ENCODE assay signal across 24 cellular contexts in the genomic region with DNA sequence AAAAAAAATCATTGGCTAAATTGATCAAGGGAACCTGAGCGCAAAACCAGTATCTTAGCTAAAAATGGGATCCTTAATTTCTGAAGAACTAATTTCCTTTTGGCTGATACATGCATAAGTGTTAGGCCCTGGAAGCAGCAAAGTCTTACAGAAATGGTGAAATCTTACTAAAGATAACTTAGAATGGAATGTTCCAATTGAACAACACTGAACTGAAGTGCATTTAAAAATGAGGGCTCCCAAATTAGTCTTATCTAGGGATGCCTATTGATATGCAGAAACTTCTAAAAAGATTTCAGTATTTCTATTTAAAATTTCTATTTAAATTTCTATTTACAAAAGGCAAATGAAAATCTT.
"Had no signal": no experiment of that assay in that cellular context is flagged by ENCODE, and none has a peak within 500 bp of the region (broad histone marks: within the 10 kb centered on the region; RNA-seq: fewer than 3 reads in every experiment).

No MANE protein-coding gene starts in this region.

- H3K9me3 ChIP-seq: esophagus muscularis mucosa, ovary, right lobe of liver, thoracic aorta, vagina had no signal

- H3K4me1 ChIP-seq: esophagus muscularis mucosa, left lung, lower lobe of right lung, psoas muscle, right lobe of liver, stomach, vagina had no signal

- ATAC-seq: left lung; lower lobe of right lung; natural killer cell; right lobe of liver; stimulated activated effector memory CD8-positive, alpha-beta T cell treated with anti-CD3 and anti-CD28 coated beads, Interleukin-12 subunit alpha, Interleukin-12 subunit beta, amount 100 ng/mL, for 72 hours had no signal

- DNase-seq: dermis blood vessel endothelial cell; effector memory CD4-positive, alpha-beta T cell; head of caudate nucleus; kidney; left lung; lower lobe of right lung; natural killer cell; occipital lobe; ovary; posterior cingulate gyrus; psoas muscle; right lobe of liver; stimulated activated CD4-positive, alpha-beta T cell treated with anti-CD3 and anti-CD28 coated beads, Interleukin-2, amount 100 ng/mL, for 24 hours; stimulated activated CD4-positive, alpha-beta T cell treated with anti-CD3 and anti-CD28 coated beads, Interleukin-4, amount 100 ng/mL, for 24 hours; stimulated activated naive CD4-positive, alpha-beta T cell treated with Interleukin-2 at 50 U/mL for 16 hours; stomach; substantia nigra; trophoblast cell had no signal

- H3K36me3 ChIP-seq: esophagus muscularis mucosa, left lung, lower lobe of right lung, ovary, right lobe of liver, stomach, thoracic aorta, vagina had no signal

- H3K27me3 ChIP-seq: esophagus muscularis mucosa, hepatocyte, left lung, ovary, right lobe of liver, stomach, vagina had no signal

- H3K27ac ChIP-seq: esophagus muscularis mucosa, hepatocyte, left lung, lower lobe of right lung, ovary, psoas muscle, right lobe of liver, stomach, thoracic aorta had no signal

- H3K4me3 ChIP-seq: coronary artery, esophagus muscularis mucosa, hepatocyte, left lung, lower lobe of right lung, ovary, psoas muscle, right lobe of liver, stomach, thoracic aorta, vagina had no signal
